8 cellular contexts compared by ENCODE assay signal in the genomic region with DNA sequence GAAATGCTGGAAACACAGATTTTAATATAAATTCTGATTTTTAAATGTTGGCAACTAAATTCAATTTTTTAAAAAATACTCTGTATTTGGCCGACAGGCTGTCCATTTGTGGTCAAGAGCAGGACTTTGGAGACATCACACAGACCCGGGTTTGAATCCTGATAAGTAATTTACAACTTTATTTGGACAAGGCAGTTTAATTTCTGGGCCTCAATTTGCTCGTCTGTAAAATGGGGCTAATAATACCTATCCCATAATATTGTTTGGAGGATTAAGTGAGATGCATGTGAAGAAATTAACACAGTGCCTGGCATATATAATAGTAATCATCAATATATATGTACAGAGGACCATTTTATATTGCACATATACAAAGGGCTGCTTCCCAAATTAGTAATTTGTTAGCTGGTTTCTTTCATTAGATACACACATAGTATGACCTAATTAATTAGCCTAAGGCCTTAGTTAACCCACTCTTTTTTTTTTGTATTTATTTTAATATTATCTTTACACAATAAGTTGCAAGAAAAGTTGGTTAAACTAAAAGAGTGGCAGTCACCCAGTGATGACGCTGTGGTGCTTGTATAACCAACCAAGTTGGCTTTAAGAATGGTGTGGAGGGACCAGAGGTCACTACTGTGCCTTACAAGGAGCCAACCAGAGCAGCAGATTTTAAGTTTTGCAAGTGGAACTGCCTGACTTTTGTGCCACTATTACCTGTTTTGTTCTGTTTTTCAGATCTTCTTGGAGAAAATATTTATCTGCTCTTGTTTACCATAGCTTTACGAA. TPM values are rescaled to one million over a fixed set of nuclear protein-coding genes. Genes with fewer than 3 reads are reported as not detected.
DNase-seq lines count a peak whose midpoint lies in the region; ATAC-seq, FAIRE-seq and TF ChIP-seq lines count a peak whose summit lies in the region.

No MANE protein-coding gene starts in this region.

- H3K79me2 ChIP-seq in K562 (ENCODE audit: control insufficient read depth, insufficient read depth, low read length): peaks cover 60% of the 10 kb centered on the region

- H3K9ac ChIP-seq in BLaER1 (peak overlapping the region; percentile 95), K562 (ENCODE audit: insufficient read depth in 1 of 2, low read depth in 2 of 2, low read length in 2 of 2) (peak overlapping the region; percentile 95 to 97; a peak in 3 of 4 replicates)

- no peak for TF ChIP-seq POLR2A in K562 (conservative IDR thresholded peaks at IDR 0.05)
- TF ChIP-seq POLR2A in right lobe of liver (IDR thresholded peaks at IDR 0.05): no peak
- TF ChIP-seq POLR2A in transverse colon (IDR thresholded peaks at IDR 0.05): no peak

- intact Hi-C loops in K562 (cut with micrococcal nuclease): loop anchor here (1.0 to 2.0 kb wide), 2 partner anchors 83 to 116 kb away; no protein-coding TSS in a partner anchor
- intact Hi-C loops in right lobe of liver (cut with DNase I): no loop called here
- intact Hi-C loops in transverse colon (cut with DNase I; ENCODE audit: low total_unique reads): no loop called here

- peak overlapping the region; percentile 97 for H2AFZ ChIP-seq in K562 (ENCODE audit: low read depth, low read length)

- peak overlapping the region; percentile 97 for H3K27ac ChIP-seq in BLaER1
- H3K27ac ChIP-seq in K562 (ENCODE audit: extremely low read depth, low read depth, low read length): peak overlapping the region; percentile 96
- peak overlapping the region in 2 of 3 donors; percentile 93 to 95 for H3K27ac ChIP-seq in right lobe of liver
- peak overlapping the region; percentile 79 to 95 (median 89) for H3K27ac ChIP-seq in transverse colon

- no peak for FAIRE-seq in K562 (lab: Jason Lieb, UNC)

- H3K36me3 ChIP-seq in BLaER1 (peaks cover 19% of the 10 kb centered on the region; the same call in 1 of the 2 replicates), MG63 (no peaks in the 10 kb centered on the region; the same call in 1 of the 2 replicates), K562 (ENCODE audit: control insufficient read depth, insufficient read depth, low read length) (peaks cover 11% of the 10 kb centered on the region; the same call in 2 of the 3 replicates), right lobe of liver (no peaks in the 10 kb centered on the region), transverse colon (no peaks in the 10 kb centered on the region)

- peak; percentile 14 for DNase-seq in MG63
- DNase-seq in K562 (ENCODE audit: extremely low read depth in 1 of 4, low spot score in 3 of 4): peak; percentile 54 to 76 (median 60)
- no peak for DNase-seq in right lobe of liver
- DNase-seq in transverse colon: peak; percentile 21
- DNase-seq in NCI-H1436 treated with DMSO at 0.1 percent for 48 hours (lab: John Stamatoyannopoulos, UW): no peak
- no peak for DNase-seq in activated CD4-positive, alpha-beta T cell treated with anti-CD3 and anti-CD28 coated beads, Interleukin-2, amount 50 U/mL, for 1 hour

- in situ Hi-C loops in K562 (cut with MboI): no loop called here
- in situ Hi-C loops in transverse colon (cut with MboI; ENCODE audit: low pct_ligation_motif_present in 1 of 4, low pct_unique_long_range_greater_than_20kb in 1 of 4, low sequenced_read_pairs in 3 of 4): no loop called here

- no peak for TF ChIP-seq CTCF in K562 (IDR thresholded peaks at IDR 0.05 in 2 of 3, conservative IDR thresholded peaks at IDR 0.05 in 1 of 3; ENCODE audit: insufficient read depth in 2 of 3, low read depth in 1 of 3, low read length in 3 of 3)
- TF ChIP-seq CTCF in right lobe of liver (IDR thresholded peaks at IDR 0.05): no peak
- no peak for TF ChIP-seq CTCF in transverse colon (IDR thresholded peaks at IDR 0.05)

- CTCF ChIA-PET in K562 (lab: Yijun Ruan, JAX; ENCODE audit: low intra/inter-chr PET ratio): no interaction called here

- no peaks in the 10 kb centered on the region for H4K20me1 ChIP-seq in BLaER1
- H4K20me1 ChIP-seq in K562 (replicated peaks; ENCODE audit: control insufficient read depth, insufficient read depth, low read length): no peaks in the 10 kb centered on the region

- H3K4me3 ChIP-seq in BLaER1 (peak overlapping the region; percentile 87), MG63 (peak overlapping the region; percentile 99), K562 (peak overlapping the region; percentile 69), right lobe of liver (peak overlapping the region; percentile 63 to 78 (median 77)), transverse colon (peak overlapping the region; percentile 39 to 92 (median 73))

- no peaks in the 10 kb centered on the region for H3K9me1 ChIP-seq in K562 (ENCODE audit: control insufficient read depth, insufficient read depth, low read length)

- no peaks in the 10 kb centered on the region for H3K9me3 ChIP-seq in BLaER1
- no peaks in the 10 kb centered on the region for H3K9me3 ChIP-seq in MG63
- H3K9me3 ChIP-seq in K562 (replicated peaks; ENCODE audit: control insufficient read depth, insufficient read depth, low read depth, low read length): no peaks in the 10 kb centered on the region
- H3K9me3 ChIP-seq in right lobe of liver: no peaks in the 10 kb centered on the region
- no peaks in the 10 kb centered on the region for H3K9me3 ChIP-seq in transverse colon

- ATAC-seq in GM19455 (IDR thresholded peaks at IDR 0.05; ENCODE audit: unreplicated experiment) (peak; percentile 47), K562 (peak; percentile 77), right lobe of liver (peak in 2 of 4 donors; percentile 12 to 45)

- H3K27me3 ChIP-seq in BLaER1: no peaks in the 10 kb centered on the region
- H3K27me3 ChIP-seq in MG63: no peaks in the 10 kb centered on the region
- H3K27me3 ChIP-seq in K562 (ENCODE audit: control insufficient read depth in 2 of 2, insufficient read depth in 2 of 2, low read length in 2 of 2): no peaks in the 10 kb centered on the region
- no peaks in the 10 kb centered on the region for H3K27me3 ChIP-seq in right lobe of liver
- H3K27me3 ChIP-seq in transverse colon: no peaks in the 10 kb centered on the region

- TF ChIP-seq RAD21 in K562 (CRISPR knock-in tag; conservative IDR thresholded peaks at IDR 0.05 in 1 of 2, IDR thresholded peaks at IDR 0.05 in 1 of 2): no peak

- H3K4me2 ChIP-seq in BLaER1 (peak overlapping the region; percentile 92), K562 (ENCODE audit: insufficient read depth, low read length) (peak overlapping the region; percentile 92)

- POLR2A ChIA-PET in K562 (lab: Yijun Ruan, JAX): interaction anchor here (0.7 to 1.5 kb wide), 17 partner anchors 8 to 353 kb away, joined by 3 to 13 read pairs (median 4); a partner anchor contains a TSS

- H3K4me1 ChIP-seq in BLaER1: peaks cover 51% of the 10 kb centered on the region
- H3K4me1 ChIP-seq in K562 (replicated peaks in 1 of 2; ENCODE audit: control insufficient read depth in 2 of 2, insufficient read depth in 2 of 2, low read length in 2 of 2): peaks cover 4 to 9% of the 10 kb centered on the region in 2 experiments; a peak in 2 of 5 replicates
- H3K4me1 ChIP-seq in right lobe of liver: peaks cover 0 to 13% (median 0%) of the 10 kb centered on the region in 4 donors
- peaks cover 13 to 33% (median 21%) of the 10 kb centered on the region in 4 donors for H3K4me1 ChIP-seq in transverse colon

- TSS peak; percentile 79 for BruUV-seq in K562 (replicated peaks; lab: Mats Ljungman, UMichigan)

- TF ChIP-seq EP300 in K562 (IDR thresholded peaks at IDR 0.05; ENCODE audit: low read length) (no peak), transverse colon (IDR thresholded peaks at IDR 0.05; ENCODE audit: low read depth) (no peak)

- WGBS in K562 (ENCODE audit: insufficient coverage, low coverage, missing lambda C conversion rate): 0% methylated on average over 5 of the region's 5 CpGs
- 40% methylated on average over 5 of the region's 5 CpGs for WGBS in right lobe of liver (ENCODE audit: insufficient coverage, low coverage, low lambda C conversion rate, missing lambda C conversion rate)
- 37 to 49% methylated on average over 5 of the region's 5 CpGs for WGBS in transverse colon (ENCODE audit: low coverage in 1 of 2), 2 donors

RNA-seq across cellular contexts. Expression of a gene that starts 0.7 kb away (rescaled TPM):
- total RNA-seq in MG63 (2014; rRNA removed; shearing (Covaris generic); ENCODE audit: low replicate concordance): 11.2 and 12.8 TPM in 2 replicates
- 28.2 and 49.6 TPM in 2 replicates for total RNA-seq in K562 (2011; cell fraction: chromatin; rRNA removed; ENCODE audit: low replicate concordance)
- 20.2 and 21.6 TPM in 2 replicates for total RNA-seq in K562 (2011; cell fraction: nucleolus; rRNA removed)
- 40.3 and 47.6 TPM in 2 replicates for total RNA-seq in K562 (2011; cell fraction: nucleoplasm; rRNA removed)
- 9.9 and 13.3 TPM in 2 replicates for total RNA-seq in K562 (2014; rRNA removed)
- total RNA-seq in K562 (2014; rRNA removed; fragmentation: Illumina TruSeq; extraction: Trizol): 18.2 and 24.4 TPM in 2 replicates
- 18.2 and 20.2 TPM in 2 replicates for total RNA-seq in K562 (2015; rRNA removed; fragmentation: Illumina TruSeq; extraction: Trizol)
- total RNA-seq in K562 (2021): 12.8 and 14.4 TPM in 2 replicates
- 25.3 and 32.3 TPM in 2 replicates for polyA plus RNA-seq in K562 (2011; rRNA removed)
- polyA plus RNA-seq in K562 (2011; cell fraction: cytosol; rRNA removed): 10.9 and 18.3 TPM in 2 replicates
- polyA plus RNA-seq in K562 (2011; cell fraction: nucleus; rRNA removed): 15.3 and 23.2 TPM in 2 replicates
- 8.4 and 12.3 TPM in 2 replicates for polyA plus RNA-seq in K562 (2012)
- 14.1 and 15.2 TPM in 2 replicates for polyA plus RNA-seq in K562 (2014; fragmentation: Illumina TruSeq; extraction: Trizol)
- 10 to 100 TPM; 21.0 to 24.4 TPM for polyA plus RNA-seq in K562 (2014; fragmentation: Nextera tagmentation; extraction: Ambion mirVana)
- polyA plus RNA-seq in K562 (2014; rRNA removed): 12.5 and 15.0 TPM in 2 replicates
- 20.1 and 24.1 TPM in 2 replicates for polyA minus RNA-seq in K562 (2011; rRNA and poly(A)+ RNA removed)
- 5.9 and 11.3 TPM in 2 replicates for polyA minus RNA-seq in K562 (2011; cell fraction: cytosol; rRNA and poly(A)+ RNA removed)
- 16.3 and 24.3 TPM in 2 replicates for polyA minus RNA-seq in K562 (2011; cell fraction: nucleus; rRNA and poly(A)+ RNA removed)
- total RNA-seq in right lobe of liver: 10 to 100 TPM in 1 of 6 experiments, 1 to 10 TPM in 5; 5.1 to 10.0 (median 6.5) TPM
- 10 to 100 TPM in 3 of 4 donors, under 1 TPM in 1; 0.60 to 15.3 (median 14.5) TPM for total RNA-seq in transverse colon

RNA-seq across cellular contexts. Expression of a gene that starts 0.8 kb away (rescaled TPM):
- total RNA-seq in MG63 (2014; rRNA removed; shearing (Covaris generic); ENCODE audit: low replicate concordance): 23.3 and 50.0 TPM in 2 replicates
- 26.3 and 32.2 TPM in 2 replicates for total RNA-seq in K562 (2011; cell fraction: chromatin; rRNA removed; ENCODE audit: low replicate concordance)
- 27.1 and 33.7 TPM in 2 replicates for total RNA-seq in K562 (2011; cell fraction: nucleolus; rRNA removed)
- total RNA-seq in K562 (2011; cell fraction: nucleoplasm; rRNA removed): 30.8 and 33.2 TPM in 2 replicates
- total RNA-seq in K562 (2014; rRNA removed): 25.8 and 30.1 TPM in 2 replicates
- 41.7 and 47.8 TPM in 2 replicates for total RNA-seq in K562 (2014; rRNA removed; fragmentation: Illumina TruSeq; extraction: Trizol)
- total RNA-seq in K562 (2015; rRNA removed; fragmentation: Illumina TruSeq; extraction: Trizol): 50.0 and 51.3 TPM in 2 replicates
- 22.8 and 25.2 TPM in 2 replicates for total RNA-seq in K562 (2021)
- 21.0 and 33.2 TPM in 2 replicates for polyA plus RNA-seq in K562 (2011; rRNA removed)
- 22.3 and 33.0 TPM in 2 replicates for polyA plus RNA-seq in K562 (2011; cell fraction: cytosol; rRNA removed)
- 5.2 and 8.8 TPM in 2 replicates for polyA plus RNA-seq in K562 (2011; cell fraction: nucleus; rRNA removed)
- polyA plus RNA-seq in K562 (2012): 39.0 and 39.5 TPM in 2 replicates
- polyA plus RNA-seq in K562 (2014; fragmentation: Illumina TruSeq; extraction: Trizol): 37.4 and 41.4 TPM in 2 replicates
- polyA plus RNA-seq in K562 (2014; fragmentation: Nextera tagmentation; extraction: Ambion mirVana): 10 to 100 TPM; 70.4 to 76.2 TPM
- 46.0 and 46.5 TPM in 2 replicates for polyA plus RNA-seq in K562 (2014; rRNA removed)
- 7.0 and 7.4 TPM in 2 replicates for polyA minus RNA-seq in K562 (2011; rRNA and poly(A)+ RNA removed)
- 4.7 and 6.5 TPM in 2 replicates for polyA minus RNA-seq in K562 (2011; cell fraction: cytosol; rRNA and poly(A)+ RNA removed)
- 6.7 and 21.1 TPM in 2 replicates for polyA minus RNA-seq in K562 (2011; cell fraction: nucleus; rRNA and poly(A)+ RNA removed)
- total RNA-seq in right lobe of liver: 10 to 100 TPM in 2 of 6 experiments, 1 to 10 TPM in 4; 4.2 to 36.1 (median 5.8) TPM
- 10 to 100 TPM in 2 of 4 donors, not detected in 2; 14.2 to 14.8 TPM for total RNA-seq in transverse colon

RNA-seq across cellular contexts. Expression of a gene that starts 30.1 kb away (rescaled TPM):
- 4.3 and 27.5 TPM in 2 replicates for total RNA-seq in MG63 (2014; rRNA removed; shearing (Covaris generic); ENCODE audit: low replicate concordance)
- total RNA-seq in K562 (2011; cell fraction: chromatin; rRNA removed; ENCODE audit: low replicate concordance): 30.2 and 106 TPM in 2 replicates
- 15.7 and 21.6 TPM in 2 replicates for total RNA-seq in K562 (2011; cell fraction: nucleolus; rRNA removed)
- 67.8 and 109 TPM in 2 replicates for total RNA-seq in K562 (2011; cell fraction: nucleoplasm; rRNA removed)
- total RNA-seq in K562 (2014; rRNA removed) (44.7 and 46.7 TPM in 2 replicates), K562 (2014; rRNA removed; fragmentation: Illumina TruSeq; extraction: Trizol) (80.4 and 103 TPM in 2 replicates), K562 (2015; rRNA removed; fragmentation: Illumina TruSeq; extraction: Trizol) (31.4 and 31.5 TPM in 2 replicates), K562 (2021) (85.9 and 90.2 TPM in 2 replicates), right lobe of liver (10 to 100 TPM; 15.9 to 41.4 (median 21.0) TPM), transverse colon (10 to 100 TPM in 3 of 4 donors, 1 to 10 TPM in 1; 9.4 to 65.7 (median 24.1) TPM)
- polyA plus RNA-seq in K562 (2011; rRNA removed) (145 and 171 TPM in 2 replicates), K562 (2014; fragmentation: Illumina TruSeq; extraction: Trizol) (128 TPM in 2 replicates), K562 (2014; fragmentation: Nextera tagmentation; extraction: Ambion mirVana) (10 to 100 TPM; 55.1 to 59.3 TPM), K562 (2014; rRNA removed) (113 and 118 TPM in 2 replicates)
- polyA plus RNA-seq in K562 (2011; cell fraction: cytosol; rRNA removed): 37.8 and 101 TPM in 2 replicates
- 27.7 and 51.9 TPM in 2 replicates for polyA plus RNA-seq in K562 (2011; cell fraction: nucleus; rRNA removed)
- 57.6 and 84.6 TPM in 2 replicates for polyA plus RNA-seq in K562 (2012)
- 142 and 170 TPM in 2 replicates for polyA minus RNA-seq in K562 (2011; rRNA and poly(A)+ RNA removed)
- polyA minus RNA-seq in K562 (2011; cell fraction: cytosol; rRNA and poly(A)+ RNA removed): 39.3 and 46.7 TPM in 2 replicates
- 15.1 and 33.4 TPM in 2 replicates for polyA minus RNA-seq in K562 (2011; cell fraction: nucleus; rRNA and poly(A)+ RNA removed)

Comparison
In these comparisons a context has a peak if more than half of its experiments do, and no peak if none do; other contexts are left out.
1. DNase-seq: peak in MG63 (single experiment), K562 (4 of 4) and transverse colon (single experiment); none in right lobe of liver (0 of 3), NCI-H1436 treated with DMSO at 0.1 percent for 48 hours (single experiment) and activated CD4-positive, alpha-beta T cell treated with anti-CD3 and anti-CD28 coated beads, Interleukin-2, amount 50 U/mL, for 1 hour (single experiment).
2. Peak in every context shown above with its lines, with median percentiles within 50 percentile points of each other: H3K27ac ChIP-seq and H3K4me3 ChIP-seq.